ENCODE assay signal across 1 cellular context in the genomic region with DNA sequence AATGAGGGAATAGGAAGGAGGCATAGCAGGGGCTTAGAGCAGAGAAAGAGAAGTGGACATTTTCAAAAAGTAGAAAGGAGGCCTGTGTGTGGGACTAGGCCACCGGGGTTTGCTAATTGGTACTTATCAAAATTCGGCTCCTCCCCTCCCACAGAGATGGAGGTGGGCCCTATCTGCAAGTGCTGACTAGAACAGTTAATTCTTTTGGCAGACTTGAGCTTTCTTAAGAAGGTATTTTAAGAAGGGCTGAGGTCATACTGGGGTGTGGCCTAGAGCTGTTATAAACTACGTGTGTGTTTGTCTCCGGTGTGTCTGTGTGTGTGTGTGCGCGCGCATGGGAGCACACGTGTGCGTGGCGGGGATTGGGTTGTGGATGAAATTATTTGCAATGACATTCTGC.
TF ChIP-seq lines count a peak whose summit lies in the region.

No MANE protein-coding gene starts in this region.

TF ChIP-seq in WTC11, 78 proteins besides CTCF, POLR2A, EP300 and RAD21 (continued from another document):
- TF ChIP-seq, protein P1, sequence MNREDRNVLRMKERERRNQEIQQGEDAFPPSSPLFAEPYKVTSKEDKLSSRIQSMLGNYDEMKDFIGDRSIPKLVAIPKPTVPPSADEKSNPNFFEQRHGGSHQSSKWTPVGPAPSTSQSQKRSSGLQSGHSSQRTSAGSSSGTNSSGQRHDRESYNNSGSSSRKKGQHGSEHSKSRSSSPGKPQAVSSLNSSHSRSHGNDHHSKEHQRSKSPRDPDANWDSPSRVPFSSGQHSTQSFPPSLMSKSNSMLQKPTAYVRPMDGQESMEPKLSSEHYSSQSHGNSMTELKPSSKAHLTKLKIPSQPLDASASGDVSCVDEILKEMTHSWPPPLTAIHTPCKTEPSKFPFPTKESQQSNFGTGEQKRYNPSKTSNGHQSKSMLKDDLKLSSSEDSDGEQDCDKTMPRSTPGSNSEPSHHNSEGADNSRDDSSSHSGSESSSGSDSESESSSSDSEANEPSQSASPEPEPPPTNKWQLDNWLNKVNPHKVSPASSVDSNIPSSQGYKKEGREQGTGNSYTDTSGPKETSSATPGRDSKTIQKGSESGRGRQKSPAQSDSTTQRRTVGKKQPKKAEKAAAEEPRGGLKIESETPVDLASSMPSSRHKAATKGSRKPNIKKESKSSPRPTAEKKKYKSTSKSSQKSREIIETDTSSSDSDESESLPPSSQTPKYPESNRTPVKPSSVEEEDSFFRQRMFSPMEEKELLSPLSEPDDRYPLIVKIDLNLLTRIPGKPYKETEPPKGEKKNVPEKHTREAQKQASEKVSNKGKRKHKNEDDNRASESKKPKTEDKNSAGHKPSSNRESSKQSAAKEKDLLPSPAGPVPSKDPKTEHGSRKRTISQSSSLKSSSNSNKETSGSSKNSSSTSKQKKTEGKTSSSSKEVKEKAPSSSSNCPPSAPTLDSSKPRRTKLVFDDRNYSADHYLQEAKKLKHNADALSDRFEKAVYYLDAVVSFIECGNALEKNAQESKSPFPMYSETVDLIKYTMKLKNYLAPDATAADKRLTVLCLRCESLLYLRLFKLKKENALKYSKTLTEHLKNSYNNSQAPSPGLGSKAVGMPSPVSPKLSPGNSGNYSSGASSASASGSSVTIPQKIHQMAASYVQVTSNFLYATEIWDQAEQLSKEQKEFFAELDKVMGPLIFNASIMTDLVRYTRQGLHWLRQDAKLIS (CRISPR knock-in tag; IDR thresholded peaks at IDR 0.05; ENCODE audit: borderline replicate concordance), result no peak
- TF ChIP-seq ATF1 (CRISPR knock-in tag; IDR thresholded peaks at IDR 0.05), result no peak
- TF ChIP-seq ZNF138 (CRISPR knock-in tag; conservative IDR thresholded peaks at IDR 0.05), result no peak
- TF ChIP-seq, protein P2, sequence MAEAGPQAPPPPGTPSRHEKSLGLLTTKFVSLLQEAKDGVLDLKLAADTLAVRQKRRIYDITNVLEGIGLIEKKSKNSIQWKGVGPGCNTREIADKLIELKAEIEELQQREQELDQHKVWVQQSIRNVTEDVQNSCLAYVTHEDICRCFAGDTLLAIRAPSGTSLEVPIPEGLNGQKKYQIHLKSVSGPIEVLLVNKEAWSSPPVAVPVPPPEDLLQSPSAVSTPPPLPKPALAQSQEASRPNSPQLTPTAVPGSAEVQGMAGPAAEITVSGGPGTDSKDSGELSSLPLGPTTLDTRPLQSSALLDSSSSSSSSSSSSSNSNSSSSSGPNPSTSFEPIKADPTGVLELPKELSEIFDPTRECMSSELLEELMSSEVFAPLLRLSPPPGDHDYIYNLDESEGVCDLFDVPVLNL (CRISPR knock-in tag; IDR thresholded peaks at IDR 0.05; ENCODE audit: borderline replicate concordance, low read depth), result no peak
- TF ChIP-seq NFE2L1 (CRISPR knock-in tag; IDR thresholded peaks at IDR 0.05), result no peak
- no peak for TF ChIP-seq ETV6 (CRISPR knock-in tag; IDR thresholded peaks at IDR 0.05)
- no peak for TF ChIP-seq GABPB1 (CRISPR knock-in tag; IDR thresholded peaks at IDR 0.05)
- no peak for TF ChIP-seq ZNF671 (CRISPR knock-in tag; IDR thresholded peaks at IDR 0.05)
- TF ChIP-seq, protein P3, sequence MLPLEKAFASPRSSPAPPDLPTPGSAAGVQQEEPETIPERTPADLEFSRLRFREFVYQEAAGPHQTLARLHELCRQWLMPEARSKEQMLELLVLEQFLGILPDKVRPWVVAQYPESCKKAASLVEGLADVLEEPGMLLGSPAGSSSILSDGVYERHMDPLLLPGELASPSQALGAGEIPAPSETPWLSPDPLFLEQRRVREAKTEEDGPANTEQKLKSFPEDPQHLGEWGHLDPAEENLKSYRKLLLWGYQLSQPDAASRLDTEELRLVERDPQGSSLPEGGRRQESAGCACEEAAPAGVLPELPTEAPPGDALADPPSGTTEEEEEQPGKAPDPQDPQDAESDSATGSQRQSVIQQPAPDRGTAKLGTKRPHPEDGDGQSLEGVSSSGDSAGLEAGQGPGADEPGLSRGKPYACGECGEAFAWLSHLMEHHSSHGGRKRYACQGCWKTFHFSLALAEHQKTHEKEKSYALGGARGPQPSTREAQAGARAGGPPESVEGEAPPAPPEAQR (CRISPR knock-in tag; IDR thresholded peaks at IDR 0.05), result no peak
- no peak for TF ChIP-seq HMGA2 (CRISPR knock-in tag; IDR thresholded peaks at IDR 0.05)
- TF ChIP-seq ELF4 (CRISPR knock-in tag; IDR thresholded peaks at IDR 0.05; ENCODE audit: low read depth), result no peak
- no peak for TF ChIP-seq CREB1 (CRISPR knock-in tag; IDR thresholded peaks at IDR 0.05)
- TF ChIP-seq, protein P4, sequence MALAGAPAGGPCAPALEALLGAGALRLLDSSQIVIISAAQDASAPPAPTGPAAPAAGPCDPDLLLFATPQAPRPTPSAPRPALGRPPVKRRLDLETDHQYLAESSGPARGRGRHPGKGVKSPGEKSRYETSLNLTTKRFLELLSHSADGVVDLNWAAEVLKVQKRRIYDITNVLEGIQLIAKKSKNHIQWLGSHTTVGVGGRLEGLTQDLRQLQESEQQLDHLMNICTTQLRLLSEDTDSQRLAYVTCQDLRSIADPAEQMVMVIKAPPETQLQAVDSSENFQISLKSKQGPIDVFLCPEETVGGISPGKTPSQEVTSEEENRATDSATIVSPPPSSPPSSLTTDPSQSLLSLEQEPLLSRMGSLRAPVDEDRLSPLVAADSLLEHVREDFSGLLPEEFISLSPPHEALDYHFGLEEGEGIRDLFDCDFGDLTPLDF (CRISPR knock-in tag; IDR thresholded peaks at IDR 0.05), result no peak
- TF ChIP-seq, protein P5, sequence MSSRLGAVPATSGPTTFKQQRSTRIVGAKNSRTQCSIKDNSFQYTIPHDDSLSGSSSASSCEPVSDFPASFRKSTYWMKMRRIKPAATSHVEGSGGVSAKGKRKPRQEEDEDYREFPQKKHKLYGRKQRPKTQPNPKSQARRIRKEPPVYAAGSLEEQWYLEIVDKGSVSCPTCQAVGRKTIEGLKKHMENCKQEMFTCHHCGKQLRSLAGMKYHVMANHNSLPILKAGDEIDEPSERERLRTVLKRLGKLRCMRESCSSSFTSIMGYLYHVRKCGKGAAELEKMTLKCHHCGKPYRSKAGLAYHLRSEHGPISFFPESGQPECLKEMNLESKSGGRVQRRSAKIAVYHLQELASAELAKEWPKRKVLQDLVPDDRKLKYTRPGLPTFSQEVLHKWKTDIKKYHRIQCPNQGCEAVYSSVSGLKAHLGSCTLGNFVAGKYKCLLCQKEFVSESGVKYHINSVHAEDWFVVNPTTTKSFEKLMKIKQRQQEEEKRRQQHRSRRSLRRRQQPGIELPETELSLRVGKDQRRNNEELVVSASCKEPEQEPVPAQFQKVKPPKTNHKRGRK (CRISPR knock-in tag; IDR thresholded peaks at IDR 0.05; ENCODE audit: borderline replicate concordance), result no peak
- TF ChIP-seq, protein P6, sequence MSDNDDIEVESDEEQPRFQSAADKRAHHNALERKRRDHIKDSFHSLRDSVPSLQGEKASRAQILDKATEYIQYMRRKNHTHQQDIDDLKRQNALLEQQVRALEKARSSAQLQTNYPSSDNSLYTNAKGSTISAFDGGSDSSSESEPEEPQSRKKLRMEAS (CRISPR knock-in tag; IDR thresholded peaks at IDR 0.05), result no peak
TF ChIP-seq in WTC11: peak in this region for 0.
